Comparison of ENCODE assay signal across 10 cellular contexts in the genomic region with DNA sequence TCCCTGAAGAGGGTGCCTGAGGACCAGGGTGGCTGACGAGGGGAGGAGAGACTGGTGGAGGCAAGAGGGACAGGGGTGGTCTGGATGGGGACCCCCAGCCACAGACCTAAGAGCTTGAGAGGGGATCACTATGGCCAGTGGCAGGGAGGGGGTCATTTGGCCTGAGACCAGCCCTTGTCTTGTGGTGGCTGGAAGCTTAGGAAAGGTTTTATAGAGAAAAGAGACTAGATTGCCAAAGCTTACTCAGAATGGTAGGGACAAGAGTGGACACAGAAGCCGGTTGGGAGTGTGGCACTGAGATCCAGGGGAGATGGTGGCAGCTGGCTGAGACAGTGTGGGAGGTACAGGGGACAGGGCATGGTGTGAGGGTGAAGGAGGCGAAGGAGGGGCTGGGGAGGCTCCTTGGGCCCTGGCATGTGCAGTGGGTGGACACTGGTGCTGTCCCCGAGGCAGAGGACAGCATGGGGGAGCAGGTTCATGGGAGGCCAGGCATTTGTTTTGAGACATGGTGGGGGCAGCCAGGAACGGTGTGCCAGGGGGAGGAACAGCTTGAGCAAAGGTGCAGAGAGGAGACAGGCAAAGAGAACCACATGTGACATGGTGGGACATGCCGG.
DNase-seq lines count a peak whose midpoint lies in the region; ATAC-seq and TF ChIP-seq lines count a peak whose summit lies in the region.
"Had no signal": no experiment of that assay in that cellular context is flagged by ENCODE, and none has a peak within 500 bp of the region (broad histone marks: within the 10 kb centered on the region; RNA-seq: fewer than 3 reads in every experiment).

No MANE protein-coding gene starts in this region.

- peaks cover 0 to 3% (median 0%) of the 10 kb centered on the region in 7 donors for H3K9me3 Mint-ChIP-seq in CD14-positive monocyte
- no peaks in the 10 kb centered on the region for H3K9me3 Mint-ChIP-seq in progenitor cell of endocrine pancreas (ENCODE audit: low read depth)

- TF ChIP-seq CTCF in CD14-positive monocyte (IDR thresholded peaks at IDR 0.05) = no peak
- TF ChIP-seq CTCF in WERI-Rb-1 (IDR thresholded peaks at IDR 0.05; ENCODE audit: low read depth, low read length) = no peak
- TF ChIP-seq CTCF in foreskin fibroblast (IDR thresholded peaks at IDR 0.05; ENCODE audit: low read depth, low read length) = no peak
- TF ChIP-seq CTCF in progenitor cell of endocrine pancreas (IDR thresholded peaks at IDR 0.05; ENCODE audit: unreplicated experiment) = no peak

- no peaks in the 10 kb centered on the region for H3K27me3 ChIP-seq in WERI-Rb-1 (ENCODE audit: insufficient read depth, low read depth, severe bottlenecking)

- no peak overlapping the region for H3K4me3 ChIP-seq in WERI-Rb-1 (ENCODE audit: low read depth, low read length)
- H3K4me3 ChIP-seq in foreskin fibroblast (ENCODE audit: low read depth in 1 of 2, low read length in 2 of 2) = peak overlapping the region; percentile 62 to 85

- H3K9me3 ChIP-seq in WERI-Rb-1 (ENCODE audit: severe bottlenecking) = no peaks in the 10 kb centered on the region

- H3K4me1 Mint-ChIP-seq in CD14-positive monocyte (peaks cover 35% of the 10 kb centered on the region), progenitor cell of endocrine pancreas (ENCODE audit: low read depth) (peaks cover 47% of the 10 kb centered on the region)

- DNase-seq in CD14-positive monocyte (ENCODE audit: low spot score) = no peak
- DNase-seq in WERI-Rb-1 = no peak
- peak in 1 of 2 donors; percentile 13 for DNase-seq in foreskin fibroblast
- DNase-seq in progenitor cell of endocrine pancreas (ENCODE audit: low spot score, unreplicated experiment) = no peak
- DNase-seq in DMS79 treated with DMSO at 0.1 percent for 48 hours (lab: John Stamatoyannopoulos, UW) = no peak
- no peak for DNase-seq in NCI-H146 treated with DMSO at 0.1 percent for 48 hours (lab: John Stamatoyannopoulos, UW; ENCODE audit: unreplicated experiment)
- DNase-seq: NCI-H1417 had no signal

- ATAC-seq in HG02571 (IDR thresholded peaks at IDR 0.05; ENCODE audit: unreplicated experiment) (no peak), GM19328 (IDR thresholded peaks at IDR 0.05; ENCODE audit: unreplicated experiment) (no peak)
- ATAC-seq: activated CD4-positive, CD25-positive, alpha-beta regulatory T cell treated with anti-CD3 and anti-CD28 coated beads, Interleukin-2, amount 50 U/mL, for 24 hours had no signal

- intact Hi-C loops in CD14-positive monocyte (cut with micrococcal nuclease) = loop anchor here (2.0 to 10.0 kb wide), 3 partner anchors 36 to 107 kb away; no protein-coding TSS in a partner anchor

- peaks cover 4% of the 10 kb centered on the region; the same call in 1 of the 2 replicates for H3K36me3 ChIP-seq in WERI-Rb-1

- peak overlapping the region in 5 of 7 donors; percentile 11 to 84 (median 60) for H3K27ac Mint-ChIP-seq in CD14-positive monocyte
- H3K27ac Mint-ChIP-seq in progenitor cell of endocrine pancreas = peak overlapping the region; percentile 8

- H3K27ac ChIP-seq in WERI-Rb-1 = peak overlapping the region; percentile 95

- peaks cover 2 to 11% (median 4%) of the 10 kb centered on the region in 3 donors for H3K27me3 Mint-ChIP-seq in CD14-positive monocyte (ENCODE audit: low read depth in 3 of 3)
- H3K27me3 Mint-ChIP-seq in progenitor cell of endocrine pancreas = no peaks in the 10 kb centered on the region

- peaks cover 31 to 40% of the 10 kb centered on the region in 2 donors for H3K36me3 Mint-ChIP-seq in CD14-positive monocyte
- H3K36me3 Mint-ChIP-seq in progenitor cell of endocrine pancreas (ENCODE audit: insufficient read depth) = no peaks in the 10 kb centered on the region

- H3K4me3 Mint-ChIP-seq in CD14-positive monocyte (peak overlapping the region in 1 of 2 donors; percentile 10), progenitor cell of endocrine pancreas (ENCODE audit: low read depth) (peak overlapping the region; percentile 85)
